Comparison of ENCODE assay signal across 28 cellular contexts in the genomic region with DNA sequence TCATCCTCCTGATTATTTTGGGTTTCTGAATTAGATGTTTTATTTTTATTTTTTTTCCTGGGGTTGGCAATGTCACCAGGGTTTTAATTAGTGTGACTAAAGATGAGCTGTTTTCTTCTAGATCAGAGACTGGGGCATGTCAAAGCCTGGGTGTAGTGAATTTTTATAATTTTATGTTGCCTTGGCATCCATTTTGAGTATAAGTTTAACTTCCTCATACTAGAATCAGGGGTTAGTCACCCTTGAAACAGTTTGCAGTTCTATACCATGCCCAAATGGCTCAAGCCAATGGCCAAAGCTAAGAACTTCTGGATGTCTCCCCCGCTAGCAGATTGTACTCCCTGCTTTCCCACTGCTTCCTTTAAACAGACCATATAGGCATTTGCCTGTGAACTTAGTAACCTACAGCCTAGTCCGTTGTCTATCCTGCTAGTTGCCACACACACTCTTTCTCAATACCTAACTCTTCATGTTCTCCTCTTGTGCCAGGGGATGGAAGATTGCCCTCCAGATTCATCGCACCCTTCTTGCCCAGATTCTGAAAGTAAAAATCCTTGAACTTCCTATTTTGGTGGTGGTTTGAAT. TPM values are rescaled to one million over a fixed set of nuclear protein-coding genes. Genes with fewer than 3 reads are reported as not detected.
DNase-seq lines count a peak whose midpoint lies in the region; ATAC-seq and TF ChIP-seq lines count a peak whose summit lies in the region.
"Had no signal": no experiment of that assay in that cellular context is flagged by ENCODE, and none has a peak within 500 bp of the region (broad histone marks: within the 10 kb centered on the region; RNA-seq: fewer than 3 reads in every experiment).

No MANE protein-coding gene starts in this region.

- peak overlapping the region; percentile 64 for H3K27ac Mint-ChIP-seq in stimulated activated memory B cell treated with anti-CD40 and anti-IgM and Interleukin-4, amounts not matched to agents 10 μg/mL and 1 μg/mL and 100 μg/mL, for 72 hours
- no peak overlapping the region for H3K27ac Mint-ChIP-seq in activated naive CD4-positive, alpha-beta T cell treated with anti-CD3 and anti-CD28 coated beads, Interleukin-2, amount 10 ng/mL, durations not matched to agents 7 days and 5 days
- no peak overlapping the region for H3K27ac Mint-ChIP-seq in H9
- H3K27ac Mint-ChIP-seq: activated CD8-positive, alpha-beta T cell treated with anti-CD3 and anti-CD28 coated beads, Interleukin-2, amount 10 ng/mL, durations not matched to agents 7 days and 5 days; CD4-positive, alpha-beta T cell; progenitor cell of endocrine pancreas had no signal

- CTCF ChIA-PET in PC-3 (lab: Charles Lee) = no interaction called here
- CTCF ChIA-PET in activated naive CD4-positive, alpha-beta T cell treated with anti-CD3 and anti-CD28 coated beads, Interleukin-2, amount 10 ng/mL, durations not matched to agents 7 days and 5 days (lab: Charles Lee) = no interaction called here

- no peak overlapping the region for H2BK120ac ChIP-seq in H9 (ENCODE audit: low read depth, low read length, poor library complexity, severe bottlenecking)

- no peak overlapping the region for H2BK20ac ChIP-seq in H9 (ENCODE audit: low read depth, low read length, poor library complexity, severe bottlenecking)

- no peaks in the 10 kb centered on the region for H3K27me3 ChIP-seq in Loucy (ENCODE audit: insufficient read depth, low read length, poor library complexity, severe bottlenecking)
- no peaks in the 10 kb centered on the region for H3K27me3 ChIP-seq in PC-3 (ENCODE audit: low read length)
- H3K27me3 ChIP-seq in H9 (ENCODE audit: insufficient read depth, low read length) = no peaks in the 10 kb centered on the region; the same call in 1 of the 2 replicates
- H3K27me3 ChIP-seq: breast epithelium, esophagus muscularis mucosa, gastroesophageal sphincter, sigmoid colon, transverse colon had no signal

- H3K4ac ChIP-seq in H9 (ENCODE audit: low read depth, low read length) = no peak overlapping the region

- no peak overlapping the region for H3K4me3 Mint-ChIP-seq in stimulated activated memory B cell treated with anti-CD40 and anti-IgM and Interleukin-4, amounts not matched to agents 10 μg/mL and 1 μg/mL and 100 μg/mL, for 72 hours
- H3K4me3 Mint-ChIP-seq in activated naive CD4-positive, alpha-beta T cell treated with anti-CD3 and anti-CD28 coated beads, Interleukin-2, amount 10 ng/mL, durations not matched to agents 7 days and 5 days = no peak overlapping the region
- no peak overlapping the region for H3K4me3 Mint-ChIP-seq in H9
- H3K4me3 Mint-ChIP-seq: activated CD8-positive, alpha-beta T cell treated with anti-CD3 and anti-CD28 coated beads, Interleukin-2, amount 10 ng/mL, durations not matched to agents 7 days and 5 days; CD4-positive, alpha-beta T cell; neural crest cell had no signal

- no peak overlapping the region for H3T11ph ChIP-seq in H9 (ENCODE audit: low read length)

- no peak overlapping the region for H3K9ac ChIP-seq in Loucy (ENCODE audit: low read depth, low read length, poor library complexity, severe bottlenecking)
- H3K9ac ChIP-seq in PC-3 (ENCODE audit: low read length) = no peak overlapping the region
- H3K9ac ChIP-seq in H9 (ENCODE audit: extremely low read depth, insufficient read length, low read length) = no peak overlapping the region

- no peak overlapping the region for H2BK15ac ChIP-seq in H9 (ENCODE audit: low read depth, low read length)

- no peak overlapping the region for H3K4me2 ChIP-seq in Loucy (ENCODE audit: low read depth, low read length, poor library complexity, severe bottlenecking)
- no peak overlapping the region for H3K4me2 ChIP-seq in PC-3 (ENCODE audit: low read length)
- no peak overlapping the region for H3K4me2 ChIP-seq in H9 (ENCODE audit: insufficient read depth, insufficient read length, low read length)

- H3K36me3 Mint-ChIP-seq in stimulated activated memory B cell treated with anti-CD40 and anti-IgM and Interleukin-4, amounts not matched to agents 10 μg/mL and 1 μg/mL and 100 μg/mL, for 72 hours = no peaks in the 10 kb centered on the region
- H3K36me3 Mint-ChIP-seq in activated naive CD4-positive, alpha-beta T cell treated with anti-CD3 and anti-CD28 coated beads, Interleukin-2, amount 10 ng/mL, durations not matched to agents 7 days and 5 days = no peaks in the 10 kb centered on the region
- H3K36me3 Mint-ChIP-seq in H9 (ENCODE audit: insufficient read depth in 1 of 3, low read depth in 3 of 3) = no peaks in the 10 kb centered on the region

- peaks cover 6% of the 10 kb centered on the region for H3K4me1 ChIP-seq in Loucy (ENCODE audit: insufficient read depth, low read length, poor library complexity, severe bottlenecking)
- H3K4me1 ChIP-seq in PC-3 (ENCODE audit: insufficient read depth, low read length) = no peaks in the 10 kb centered on the region
- H3K4me1 ChIP-seq in H9 (ENCODE audit: insufficient read depth, low read length) = no peaks in the 10 kb centered on the region
- H3K4me1 ChIP-seq: breast epithelium, esophagus muscularis mucosa, gastroesophageal sphincter, sigmoid colon, transverse colon had no signal

- no peak overlapping the region for H3K18ac ChIP-seq in H9 (ENCODE audit: insufficient read length, low read depth, low read length)

- H2AFZ ChIP-seq in Loucy (ENCODE audit: low read length) (peak overlapping the region; percentile 17; the same call in 1 of the 2 replicates), PC-3 (ENCODE audit: low read length) (no peak overlapping the region), H9 (ENCODE audit: low read length) (no peak overlapping the region)

- H3K27ac ChIP-seq in PC-3 (ENCODE audit: low read length) (no peak overlapping the region), H9 (ENCODE audit: insufficient read length, low read depth, low read length) (no peak overlapping the region)
- H3K27ac ChIP-seq: breast epithelium, esophagus muscularis mucosa, gastroesophageal sphincter, sigmoid colon had no signal

- TF ChIP-seq CTCF in Loucy (conservative IDR thresholded peaks at IDR 0.05; ENCODE audit: low read length) (no peak), PC-3 (conservative IDR thresholded peaks at IDR 0.05; ENCODE audit: low read depth, low read length) (no peak), H9 (conservative IDR thresholded peaks at IDR 0.05) (no peak)

- no peak overlapping the region for H3K14ac ChIP-seq in H9 (ENCODE audit: insufficient read depth, low read length)

- no peak overlapping the region for H4K8ac ChIP-seq in H9 (replicated peaks; ENCODE audit: insufficient read length, low read depth, low read length)

- intact Hi-C loops in PC-3 (cut with micrococcal nuclease) = no loop called here

- no peaks in the 10 kb centered on the region for H3K79me1 ChIP-seq in H9 (ENCODE audit: insufficient read depth, low read depth, low read length, poor library complexity, severe bottlenecking)

- H3K79me2 ChIP-seq in Loucy (ENCODE audit: insufficient read depth, low read length) (no peaks in the 10 kb centered on the region), PC-3 (ENCODE audit: low read length) (no peaks in the 10 kb centered on the region), H9 (ENCODE audit: insufficient read depth, low read length) (no peaks in the 10 kb centered on the region)

- H3F3A ChIP-seq in Loucy (ENCODE audit: low read depth) (no peaks in the 10 kb centered on the region), PC-3 (ENCODE audit: low read length, unreplicated experiment) (no peaks in the 10 kb centered on the region)

- no peak overlapping the region for H2AK5ac ChIP-seq in H9 (ENCODE audit: insufficient read length, low read length)

- BruUV-seq in PC-3 (replicated peaks; lab: Mats Ljungman, UMichigan) = no TSS peak

- H3K9me3 ChIP-seq in Loucy (ENCODE audit: insufficient read depth, low read depth, low read length) = no peaks in the 10 kb centered on the region
- no peaks in the 10 kb centered on the region for H3K9me3 ChIP-seq in PC-3 (ENCODE audit: low read length)
- no peaks in the 10 kb centered on the region for H3K9me3 ChIP-seq in H9 (ENCODE audit: control insufficient read depth, low read depth, low read length)
- H3K9me3 ChIP-seq: breast epithelium, esophagus muscularis mucosa, gastroesophageal sphincter, sigmoid colon, transverse colon had no signal

- H3K4me1 Mint-ChIP-seq in stimulated activated memory B cell treated with anti-CD40 and anti-IgM and Interleukin-4, amounts not matched to agents 10 μg/mL and 1 μg/mL and 100 μg/mL, for 72 hours = peaks cover 24% of the 10 kb centered on the region
- peaks cover 10% of the 10 kb centered on the region for H3K4me1 Mint-ChIP-seq in activated naive CD4-positive, alpha-beta T cell treated with anti-CD3 and anti-CD28 coated beads, Interleukin-2, amount 10 ng/mL, durations not matched to agents 7 days and 5 days
- H3K4me1 Mint-ChIP-seq in H9 = no peaks in the 10 kb centered on the region; a peak in 1 of 4 replicates
- H3K4me1 Mint-ChIP-seq: neural crest cell had no signal

- no peak overlapping the region for H3K56ac ChIP-seq in H9 (ENCODE audit: insufficient read length, low read depth, low read length)

- H3K23me2 ChIP-seq in H9 (ENCODE audit: insufficient read length, low read depth, low read length, poor library complexity, severe bottlenecking) = no peaks in the 10 kb centered on the region

- no peak overlapping the region for H2BK12ac ChIP-seq in H9 (ENCODE audit: insufficient read length, low read depth, low read length)

- H3K9me3 Mint-ChIP-seq in stimulated activated memory B cell treated with anti-CD40 and anti-IgM and Interleukin-4, amounts not matched to agents 10 μg/mL and 1 μg/mL and 100 μg/mL, for 72 hours = peaks cover 4% of the 10 kb centered on the region
- no peaks in the 10 kb centered on the region for H3K9me3 Mint-ChIP-seq in activated naive CD4-positive, alpha-beta T cell treated with anti-CD3 and anti-CD28 coated beads, Interleukin-2, amount 10 ng/mL, durations not matched to agents 7 days and 5 days
- H3K9me3 Mint-ChIP-seq in H9 = peaks cover 0 to 5% of the 10 kb centered on the region in 2 experiments; a peak in 1 of 5 replicates
- H3K9me3 Mint-ChIP-seq: CD4-positive, alpha-beta T cell had no signal

- H3K4me3 ChIP-seq in Loucy (ENCODE audit: low read length, poor library complexity, severe bottlenecking) (no peak overlapping the region), PC-3 (ENCODE audit: low read length) (no peak overlapping the region)
- H3K4me3 ChIP-seq: breast epithelium, esophagus muscularis mucosa, gastroesophageal sphincter, sigmoid colon, transverse colon had no signal

- ATAC-seq in PC-3 (peak; percentile 42), esophagus mucosa (peak; percentile 54)
- ATAC-seq in stimulated activated memory B cell treated with anti-CD40 and anti-IgM and Interleukin-4, amounts not matched to agents 10 μg/mL and 1 μg/mL and 100 μg/mL, for 72 hours = no peak
- ATAC-seq: activated CD8-positive, alpha-beta T cell treated with anti-CD3 and anti-CD28 coated beads, Interleukin-2, amount 10 ng/mL, durations not matched to agents 7 days and 5 days; gastroesophageal sphincter had no signal

- no peak overlapping the region for H4K91ac ChIP-seq in H9 (ENCODE audit: insufficient read length, low read depth, low read length)

- no peak overlapping the region for H2BK5ac ChIP-seq in H9 (ENCODE audit: insufficient read length, low read length)

- H3K27me3 Mint-ChIP-seq in stimulated activated memory B cell treated with anti-CD40 and anti-IgM and Interleukin-4, amounts not matched to agents 10 μg/mL and 1 μg/mL and 100 μg/mL, for 72 hours = no peaks in the 10 kb centered on the region
- no peaks in the 10 kb centered on the region for H3K27me3 Mint-ChIP-seq in activated naive CD4-positive, alpha-beta T cell treated with anti-CD3 and anti-CD28 coated beads, Interleukin-2, amount 10 ng/mL, durations not matched to agents 7 days and 5 days
- no peaks in the 10 kb centered on the region for H3K27me3 Mint-ChIP-seq in H9 (ENCODE audit: low read depth)
- H3K27me3 Mint-ChIP-seq: CD4-positive, alpha-beta T cell; progenitor cell of endocrine pancreas had no signal

- H3K36me3 ChIP-seq in Loucy (ENCODE audit: insufficient read depth, low read length) (no peaks in the 10 kb centered on the region), PC-3 (ENCODE audit: low read depth, low read length) (no peaks in the 10 kb centered on the region)
- H3K36me3 ChIP-seq: breast epithelium, esophagus muscularis mucosa, gastroesophageal sphincter, sigmoid colon, transverse colon had no signal

- H3K23ac ChIP-seq in H9 (ENCODE audit: insufficient read length, low read depth, low read length) = no peak overlapping the region

- H4K20me1 ChIP-seq in Loucy (ENCODE audit: insufficient read depth, low read length, poor library complexity, severe bottlenecking) = no peaks in the 10 kb centered on the region
- H4K20me1 ChIP-seq in PC-3 (ENCODE audit: low read length) = no peaks in the 10 kb centered on the region
- H4K20me1 ChIP-seq in H9 (ENCODE audit: control insufficient read depth, insufficient read depth, insufficient read length) = no peaks in the 10 kb centered on the region

- DNase-seq in PC-3 (peak; percentile 13), H9 (no peak)
- DNase-seq in activated naive CD4-positive, alpha-beta T cell treated with anti-CD3 and anti-CD28 coated beads, Interleukin-2, amount 10 ng/mL, durations not matched to agents 7 days and 5 days = no peak
- DNase-seq in stimulated activated CD8-positive, alpha-beta memory T cell treated with anti-CD3 and anti-CD28 coated beads, Interleukin-4, amount 100 ng/mL, for 48 hours = no peak
- DNase-seq: activated CD8-positive, alpha-beta T cell treated with anti-CD3 and anti-CD28 coated beads, Interleukin-2, amount 10 ng/mL, durations not matched to agents 7 days and 5 days; activated gamma-delta T cell treated with Interleukin-2 at 50 U/mL for 16 hours; activated T-cell treated with anti-CD3 and anti-CD28 coated beads for 4 hours; amniotic stem cell; CD4-positive, alpha-beta T cell; effector CD8-positive, alpha-beta T cell; EL; NCI-H1092; NCI-H2029 treated with DMSO at 0.1 percent for 48 hours; NCI-H345; NCI-H748 treated with DMSO at 0.1 percent for 48 hours; Right ventricle myocardium superior; sigmoid colon; stimulated activated CD4-positive, alpha-beta T cell treated with anti-CD3 and anti-CD28 coated beads, Interleukin-15, amount 100 ng/mL, for 24 hours; transverse colon had no signal

- no peaks in the 10 kb centered on the region for H3K9me2 ChIP-seq in Loucy (replicated peaks; ENCODE audit: low read depth, low read length)
- no peaks in the 10 kb centered on the region for H3K9me2 ChIP-seq in PC-3 (replicated peaks; ENCODE audit: low read length)

- POLR2A ChIA-PET in PC-3 (lab: Charles Lee; ENCODE audit: unreplicated experiment) = no interaction called here

- no peak overlapping the region for H4K5ac ChIP-seq in H9 (ENCODE audit: insufficient read length, low read depth, low read length)

- WGBS in H9 (ENCODE audit: extremely low coverage, insufficient read length, low lambda C conversion rate) = no CpG with 5 or more reads among the region's 3 CpGs

RNA-seq across cellular contexts. Expression of gene KIAA0408, which starts 54.5 kb away (rescaled TPM):
- total RNA-seq in PC-3 (2014; rRNA removed) = 0.04 TPM in 1 of 2 replicates, not detected in the other
- total RNA-seq in esophagus mucosa = 0.28 TPM
- 3.1 and 4.7 TPM in 2 replicates for total RNA-seq in H9 (2021)
- total RNA-seq: HT-29 had no signal
